Comparison of ENCODE assay signal across 17 cellular contexts in genomic region chr1:178487070-178487615, GRCh38. TPM values are rescaled to one million over a fixed set of nuclear protein-coding genes. Genes with fewer than 3 reads are reported as not detected.
DNase-seq lines count a peak whose midpoint lies in the region; ATAC-seq and TF ChIP-seq lines count a peak whose summit lies in the region.
"Had no signal": no experiment of that assay in that cellular context is flagged by ENCODE, and none has a peak within 500 bp of the region (broad histone marks: within the 10 kb centered on the region; RNA-seq: fewer than 3 reads in every experiment).

No MANE protein-coding gene starts in this region.

- no peaks in the 10 kb centered on the region for H3K4me1 ChIP-seq in colonic mucosa

- H3K4me1 Mint-ChIP-seq in CD14-positive monocyte, result peaks cover 23% of the 10 kb centered on the region
- no peaks in the 10 kb centered on the region for H3K4me1 Mint-ChIP-seq in glutamatergic neuron (ENCODE audit: low read depth, unreplicated experiment)

- no peak for TF ChIP-seq CTCF in CD14-positive monocyte (IDR thresholded peaks at IDR 0.05)
- no peak for TF ChIP-seq CTCF in colonic mucosa (IDR thresholded peaks at IDR 0.05)
- TF ChIP-seq CTCF in glutamatergic neuron (IDR thresholded peaks at IDR 0.05; ENCODE audit: partially characterized antibody, unreplicated experiment), result no peak

- peak overlapping the region in 1 of 2 donors; percentile 30 for H3K9ac ChIP-seq in colonic mucosa (ENCODE audit: low read depth in 2 of 2, low read length in 2 of 2)

- H3K27me3 Mint-ChIP-seq in CD14-positive monocyte (ENCODE audit: low read depth in 3 of 3), result peaks cover 1 to 4% (median 2%) of the 10 kb centered on the region in 3 donors
- H3K27me3 Mint-ChIP-seq in glutamatergic neuron (ENCODE audit: unreplicated experiment), result peaks cover 2% of the 10 kb centered on the region
- H3K27me3 Mint-ChIP-seq: type B pancreatic cell had no signal

- no peaks in the 10 kb centered on the region for H3K9me3 ChIP-seq in colonic mucosa

- no peaks in the 10 kb centered on the region for H3K9me3 Mint-ChIP-seq in CD14-positive monocyte
- peaks cover 8% of the 10 kb centered on the region for H3K9me3 Mint-ChIP-seq in glutamatergic neuron (ENCODE audit: unreplicated experiment)
- H3K9me3 Mint-ChIP-seq: activated naive CD4-positive, alpha-beta T cell treated with anti-CD3 and anti-CD28 coated beads, Interleukin-2, amount 50 U/mL, for 72 hours; naive thymus-derived CD4-positive, alpha-beta T cell; type B pancreatic cell had no signal

- H3K27ac ChIP-seq in colonic mucosa (no peak overlapping the region), skin epidermis (peak overlapping the region in 1 of 21 experiments; percentile 11)

- intact Hi-C loops in CD14-positive monocyte (cut with micrococcal nuclease), result no loop called here
- intact Hi-C loops in colonic mucosa (cut with DNase I), result no loop called here
- intact Hi-C loops in left colon (cut with DNase I, micrococcal nuclease), result no loop called here

- no peaks in the 10 kb centered on the region for H3K36me3 ChIP-seq in colonic mucosa

- H3K36me3 Mint-ChIP-seq in CD14-positive monocyte (no peaks in the 10 kb centered on the region), glutamatergic neuron (ENCODE audit: unreplicated experiment) (no peaks in the 10 kb centered on the region)
- H3K36me3 Mint-ChIP-seq: activated naive CD4-positive, alpha-beta T cell treated with anti-CD3 and anti-CD28 coated beads, Interleukin-2, amount 50 U/mL, for 72 hours; naive thymus-derived CD4-positive, alpha-beta T cell; type B pancreatic cell had no signal

- peak overlapping the region; percentile 35 for H3K4me3 ChIP-seq in colonic mucosa
- peak overlapping the region in 5 of 7 experiments; percentile 12 to 20 (median 12) for H3K4me3 ChIP-seq in skin epidermis
- H3K4me3 ChIP-seq: GM12878 had no signal

- H3K27me3 ChIP-seq in colonic mucosa, result no peaks in the 10 kb centered on the region

- peak; percentile 40 for ATAC-seq in left colon
- ATAC-seq in HG02885 (IDR thresholded peaks at IDR 0.05; ENCODE audit: poor library complexity, unreplicated experiment), result no peak
- ATAC-seq: SK-N-SH treated with all-trans-retinoic acid at 6 μM for 48 hours had no signal

- DNase-seq in CD14-positive monocyte (ENCODE audit: low spot score), result no peak
- DNase-seq in colonic mucosa, result no peak
- no peak for DNase-seq in left colon
- no peak for DNase-seq in dedifferentiated amniotic fluid mesenchymal stem cell (ENCODE audit: extremely low spot score)
- DNase-seq in iPS-NIHi11 (ENCODE audit: low spot score), result no peak
- no peak for DNase-seq in glutamatergic neuron
- DNase-seq: dermis blood vessel endothelial cell; DMS79; foreskin fibroblast; naive thymus-derived CD4-positive, alpha-beta T cell; small intestine had no signal

- peak overlapping the region; percentile 45 to 67 for H3K4me3 Mint-ChIP-seq in CD14-positive monocyte
- no peak overlapping the region for H3K4me3 Mint-ChIP-seq in glutamatergic neuron (ENCODE audit: unreplicated experiment)
- H3K4me3 Mint-ChIP-seq: type B pancreatic cell had no signal

- H3K27ac Mint-ChIP-seq in CD14-positive monocyte, result peak overlapping the region in 1 of 7 donors; percentile 11
- H3K27ac Mint-ChIP-seq in glutamatergic neuron (ENCODE audit: unreplicated experiment), result no peak overlapping the region
- H3K27ac Mint-ChIP-seq: activated naive CD4-positive, alpha-beta T cell treated with anti-CD3 and anti-CD28 coated beads, Interleukin-2, amount 50 U/mL, for 72 hours; type B pancreatic cell had no signal

RNA-seq across cellular contexts. Expression of gene CLEC20A, which starts 9.6 kb away (rescaled TPM):
- not detected for polyA plus RNA-seq in CD14-positive monocyte
- not detected for total RNA-seq in colonic mucosa
- not detected for total RNA-seq in left colon
- total RNA-seq in glutamatergic neuron (ENCODE audit: unreplicated experiment), result not detected
- total RNA-seq: activated naive CD4-positive, alpha-beta T cell treated with anti-CD3 and anti-CD28 coated beads, Interleukin-2, amount 50 U/mL, for 72 hours; dermis blood vessel endothelial cell; GM12878; naive thymus-derived CD4-positive, alpha-beta T cell had no signal
- polyA plus RNA-seq: GM12878; naive thymus-derived CD4-positive, alpha-beta T cell had no signal

RNA-seq across cellular contexts. Expression of gene TEX35, which starts 25.8 kb away (rescaled TPM):
- not detected for polyA plus RNA-seq in CD14-positive monocyte
- total RNA-seq in colonic mucosa (not detected), left colon (not detected), glutamatergic neuron (ENCODE audit: unreplicated experiment) (not detected)
- total RNA-seq: activated naive CD4-positive, alpha-beta T cell treated with anti-CD3 and anti-CD28 coated beads, Interleukin-2, amount 50 U/mL, for 72 hours; dermis blood vessel endothelial cell; GM12878; naive thymus-derived CD4-positive, alpha-beta T cell had no signal
- polyA plus RNA-seq: GM12878; naive thymus-derived CD4-positive, alpha-beta T cell had no signal
